Comparison of ENCODE assay signal across 8 cellular contexts in the genomic region with DNA sequence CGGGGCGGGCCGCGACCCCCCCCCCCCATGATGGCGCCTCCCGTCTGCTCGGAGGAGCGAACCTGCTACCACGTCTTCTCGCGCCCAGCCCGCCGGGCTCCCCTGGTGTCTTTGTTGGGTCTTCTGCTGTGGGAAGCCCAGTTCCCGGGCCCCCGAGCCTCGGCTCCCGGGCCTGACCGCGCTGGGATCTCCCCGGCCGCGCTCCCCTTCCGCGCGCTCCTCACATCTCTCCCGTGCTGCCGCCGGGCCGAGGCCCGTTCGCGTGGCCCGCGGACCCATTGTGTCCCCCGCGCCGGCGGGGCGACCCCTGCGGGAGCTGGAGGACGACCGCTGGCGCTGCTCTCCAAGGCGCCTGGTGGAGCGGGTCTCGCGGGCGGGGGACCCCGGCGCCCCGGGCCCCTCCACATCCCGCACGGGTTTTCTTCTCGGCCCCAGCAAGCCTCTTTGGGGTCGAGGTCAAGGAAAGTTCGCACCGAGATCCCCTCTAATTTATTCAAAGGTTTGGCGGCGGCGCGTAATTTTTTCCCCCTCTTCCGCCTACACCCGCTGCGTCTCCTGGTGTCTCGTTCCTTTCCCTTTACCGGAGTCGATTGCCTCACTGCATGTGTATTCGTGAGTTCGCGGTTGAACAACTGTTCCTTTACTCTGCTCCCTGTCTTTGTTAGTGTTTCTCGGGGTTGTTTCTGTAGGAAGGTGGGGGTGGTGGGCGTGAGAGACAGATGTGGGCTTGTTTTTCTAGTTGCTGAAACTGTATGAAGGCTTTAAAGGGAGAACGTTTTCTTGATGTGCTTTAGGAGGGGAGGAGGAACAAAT. TPM values are rescaled to one million over a fixed set of nuclear protein-coding genes. Genes with fewer than 3 reads are reported as not detected.
A peak's percentile ranks its signal among the peaks of the same experiment; 100 is the strongest.
DNase-seq lines count a peak whose midpoint lies in the region; ATAC-seq and TF ChIP-seq lines count a peak whose summit lies in the region.

No MANE protein-coding gene starts in this region.

- peaks cover 0 to 2% (median 0%) of the 10 kb centered on the region in 7 donors for H3K9me3 Mint-ChIP-seq in CD14-positive monocyte

- peak overlapping the region; percentile 94 for H3K9ac ChIP-seq in HUES64 (ENCODE audit: low read depth, low read length)

- H3K27ac Mint-ChIP-seq in CD14-positive monocyte: peak overlapping the region in 2 of 7 donors; percentile 40 to 46

- H3K4me3 ChIP-seq in HUES64 (ENCODE audit: low read length): peak overlapping the region; percentile 82

- H3K4me1 ChIP-seq in HUES64 (ENCODE audit: insufficient read depth, low read length): peaks cover 25% of the 10 kb centered on the region

- H3K9me3 ChIP-seq in HUES64 (ENCODE audit: insufficient read depth, low read depth, low read length): no peaks in the 10 kb centered on the region

- peaks cover 24% of the 10 kb centered on the region for H3K4me1 Mint-ChIP-seq in CD14-positive monocyte

- H3K36me3 ChIP-seq in HUES64 (ENCODE audit: insufficient read depth, low read length): no peaks in the 10 kb centered on the region

- peaks cover 0 to 2% (median 0%) of the 10 kb centered on the region in 3 donors for H3K27me3 Mint-ChIP-seq in CD14-positive monocyte (ENCODE audit: low read depth in 3 of 3)

- peak; percentile 25 for ATAC-seq in GM21381 (IDR thresholded peaks at IDR 0.05; ENCODE audit: unreplicated experiment)

- no peaks in the 10 kb centered on the region for H3K36me3 Mint-ChIP-seq in CD14-positive monocyte

- DNase-seq in DMS 273 treated with DMSO at 0.1 percent for 48 hours (lab: John Stamatoyannopoulos, UW) (peak; percentile 25), SHP77 (lab: John Stamatoyannopoulos, UW) (peak; percentile 33 to 62), amygdala (lab: John Stamatoyannopoulos, UW) (peak in 46 of 56 donors; percentile 5 to 71 (median 36)), hepatic stellate cell (ENCODE audit: low spot score) (peak; percentile 60), putamen (ENCODE audit: low spot score) (peak; percentile 67), CD14-positive monocyte (ENCODE audit: low spot score) (no peak)

- WGBS in HUES64: under 1% methylated on average over 72 of the region's 73 CpGs

- H3K27me3 ChIP-seq in HUES64 (ENCODE audit: insufficient read depth, low read length): peaks cover 10% of the 10 kb centered on the region

- H3K4me3 Mint-ChIP-seq in CD14-positive monocyte: no peak overlapping the region

- no peak for TF ChIP-seq CTCF in CD14-positive monocyte (IDR thresholded peaks at IDR 0.05)

- intact Hi-C loops in CD14-positive monocyte (cut with micrococcal nuclease): loop anchor here in 1 of 2 donors (5.0 kb wide), 1 partner anchor 140 kb away; no protein-coding TSS in a partner anchor

- H3K27ac ChIP-seq in HUES64 (ENCODE audit: low read depth, low read length): peak overlapping the region; percentile 78

RNA-seq across cellular contexts. Expression of gene SMAD1, which starts 0.8 kb away (rescaled TPM):
- polyA plus RNA-seq in HUES64 (2013, experiment 1 of 2): 19.0 TPM
- polyA plus RNA-seq in HUES64 (2013, experiment 2 of 2): 17.8 TPM
- polyA plus RNA-seq in CD14-positive monocyte: 10 to 100 TPM in 1 of 2 donors, 1 to 10 TPM in 1; 8.2 to 14.4 TPM
